In the genomic region with DNA sequence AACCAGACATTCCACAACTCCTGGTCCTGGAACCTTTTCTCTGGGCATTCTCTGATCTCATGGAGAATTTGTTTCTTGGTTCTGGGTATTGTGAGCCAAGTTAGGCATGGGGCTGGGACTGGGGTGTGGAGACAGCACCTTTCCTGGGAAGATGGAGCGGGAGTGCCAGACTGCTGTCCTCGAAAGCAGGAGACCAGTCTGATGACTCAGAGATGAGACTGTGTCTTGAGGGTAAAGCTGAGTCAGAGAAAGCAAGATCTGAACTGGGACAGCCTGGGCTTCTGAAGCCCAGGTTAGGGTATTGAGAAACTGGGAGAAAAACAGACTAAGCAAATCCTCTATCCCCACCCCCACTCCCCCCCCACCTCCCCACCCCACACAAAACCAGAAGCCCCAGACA, we compare ENCODE assay signal across 1 cellular context.
TF ChIP-seq lines count a peak whose summit lies in the region.

No MANE protein-coding gene starts in this region.

TF ChIP-seq in H1, 55 proteins besides CTCF, POLR2A, EP300 and RAD21 (continued from another document):
- TF ChIP-seq, protein P1, sequence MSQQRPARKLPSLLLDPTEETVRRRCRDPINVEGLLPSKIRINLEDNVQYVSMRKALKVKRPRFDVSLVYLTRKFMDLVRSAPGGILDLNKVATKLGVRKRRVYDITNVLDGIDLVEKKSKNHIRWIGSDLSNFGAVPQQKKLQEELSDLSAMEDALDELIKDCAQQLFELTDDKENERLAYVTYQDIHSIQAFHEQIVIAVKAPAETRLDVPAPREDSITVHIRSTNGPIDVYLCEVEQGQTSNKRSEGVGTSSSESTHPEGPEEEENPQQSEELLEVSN (IDR thresholded peaks at IDR 0.05) = no peak
- TF ChIP-seq TCF12 (IDR thresholded peaks at IDR 0.05; ENCODE audit: low read depth, low read length) (no peak), KDM5A (IDR thresholded peaks at IDR 0.05; ENCODE audit: low read length) (no peak)
- TF ChIP-seq, protein P2, sequence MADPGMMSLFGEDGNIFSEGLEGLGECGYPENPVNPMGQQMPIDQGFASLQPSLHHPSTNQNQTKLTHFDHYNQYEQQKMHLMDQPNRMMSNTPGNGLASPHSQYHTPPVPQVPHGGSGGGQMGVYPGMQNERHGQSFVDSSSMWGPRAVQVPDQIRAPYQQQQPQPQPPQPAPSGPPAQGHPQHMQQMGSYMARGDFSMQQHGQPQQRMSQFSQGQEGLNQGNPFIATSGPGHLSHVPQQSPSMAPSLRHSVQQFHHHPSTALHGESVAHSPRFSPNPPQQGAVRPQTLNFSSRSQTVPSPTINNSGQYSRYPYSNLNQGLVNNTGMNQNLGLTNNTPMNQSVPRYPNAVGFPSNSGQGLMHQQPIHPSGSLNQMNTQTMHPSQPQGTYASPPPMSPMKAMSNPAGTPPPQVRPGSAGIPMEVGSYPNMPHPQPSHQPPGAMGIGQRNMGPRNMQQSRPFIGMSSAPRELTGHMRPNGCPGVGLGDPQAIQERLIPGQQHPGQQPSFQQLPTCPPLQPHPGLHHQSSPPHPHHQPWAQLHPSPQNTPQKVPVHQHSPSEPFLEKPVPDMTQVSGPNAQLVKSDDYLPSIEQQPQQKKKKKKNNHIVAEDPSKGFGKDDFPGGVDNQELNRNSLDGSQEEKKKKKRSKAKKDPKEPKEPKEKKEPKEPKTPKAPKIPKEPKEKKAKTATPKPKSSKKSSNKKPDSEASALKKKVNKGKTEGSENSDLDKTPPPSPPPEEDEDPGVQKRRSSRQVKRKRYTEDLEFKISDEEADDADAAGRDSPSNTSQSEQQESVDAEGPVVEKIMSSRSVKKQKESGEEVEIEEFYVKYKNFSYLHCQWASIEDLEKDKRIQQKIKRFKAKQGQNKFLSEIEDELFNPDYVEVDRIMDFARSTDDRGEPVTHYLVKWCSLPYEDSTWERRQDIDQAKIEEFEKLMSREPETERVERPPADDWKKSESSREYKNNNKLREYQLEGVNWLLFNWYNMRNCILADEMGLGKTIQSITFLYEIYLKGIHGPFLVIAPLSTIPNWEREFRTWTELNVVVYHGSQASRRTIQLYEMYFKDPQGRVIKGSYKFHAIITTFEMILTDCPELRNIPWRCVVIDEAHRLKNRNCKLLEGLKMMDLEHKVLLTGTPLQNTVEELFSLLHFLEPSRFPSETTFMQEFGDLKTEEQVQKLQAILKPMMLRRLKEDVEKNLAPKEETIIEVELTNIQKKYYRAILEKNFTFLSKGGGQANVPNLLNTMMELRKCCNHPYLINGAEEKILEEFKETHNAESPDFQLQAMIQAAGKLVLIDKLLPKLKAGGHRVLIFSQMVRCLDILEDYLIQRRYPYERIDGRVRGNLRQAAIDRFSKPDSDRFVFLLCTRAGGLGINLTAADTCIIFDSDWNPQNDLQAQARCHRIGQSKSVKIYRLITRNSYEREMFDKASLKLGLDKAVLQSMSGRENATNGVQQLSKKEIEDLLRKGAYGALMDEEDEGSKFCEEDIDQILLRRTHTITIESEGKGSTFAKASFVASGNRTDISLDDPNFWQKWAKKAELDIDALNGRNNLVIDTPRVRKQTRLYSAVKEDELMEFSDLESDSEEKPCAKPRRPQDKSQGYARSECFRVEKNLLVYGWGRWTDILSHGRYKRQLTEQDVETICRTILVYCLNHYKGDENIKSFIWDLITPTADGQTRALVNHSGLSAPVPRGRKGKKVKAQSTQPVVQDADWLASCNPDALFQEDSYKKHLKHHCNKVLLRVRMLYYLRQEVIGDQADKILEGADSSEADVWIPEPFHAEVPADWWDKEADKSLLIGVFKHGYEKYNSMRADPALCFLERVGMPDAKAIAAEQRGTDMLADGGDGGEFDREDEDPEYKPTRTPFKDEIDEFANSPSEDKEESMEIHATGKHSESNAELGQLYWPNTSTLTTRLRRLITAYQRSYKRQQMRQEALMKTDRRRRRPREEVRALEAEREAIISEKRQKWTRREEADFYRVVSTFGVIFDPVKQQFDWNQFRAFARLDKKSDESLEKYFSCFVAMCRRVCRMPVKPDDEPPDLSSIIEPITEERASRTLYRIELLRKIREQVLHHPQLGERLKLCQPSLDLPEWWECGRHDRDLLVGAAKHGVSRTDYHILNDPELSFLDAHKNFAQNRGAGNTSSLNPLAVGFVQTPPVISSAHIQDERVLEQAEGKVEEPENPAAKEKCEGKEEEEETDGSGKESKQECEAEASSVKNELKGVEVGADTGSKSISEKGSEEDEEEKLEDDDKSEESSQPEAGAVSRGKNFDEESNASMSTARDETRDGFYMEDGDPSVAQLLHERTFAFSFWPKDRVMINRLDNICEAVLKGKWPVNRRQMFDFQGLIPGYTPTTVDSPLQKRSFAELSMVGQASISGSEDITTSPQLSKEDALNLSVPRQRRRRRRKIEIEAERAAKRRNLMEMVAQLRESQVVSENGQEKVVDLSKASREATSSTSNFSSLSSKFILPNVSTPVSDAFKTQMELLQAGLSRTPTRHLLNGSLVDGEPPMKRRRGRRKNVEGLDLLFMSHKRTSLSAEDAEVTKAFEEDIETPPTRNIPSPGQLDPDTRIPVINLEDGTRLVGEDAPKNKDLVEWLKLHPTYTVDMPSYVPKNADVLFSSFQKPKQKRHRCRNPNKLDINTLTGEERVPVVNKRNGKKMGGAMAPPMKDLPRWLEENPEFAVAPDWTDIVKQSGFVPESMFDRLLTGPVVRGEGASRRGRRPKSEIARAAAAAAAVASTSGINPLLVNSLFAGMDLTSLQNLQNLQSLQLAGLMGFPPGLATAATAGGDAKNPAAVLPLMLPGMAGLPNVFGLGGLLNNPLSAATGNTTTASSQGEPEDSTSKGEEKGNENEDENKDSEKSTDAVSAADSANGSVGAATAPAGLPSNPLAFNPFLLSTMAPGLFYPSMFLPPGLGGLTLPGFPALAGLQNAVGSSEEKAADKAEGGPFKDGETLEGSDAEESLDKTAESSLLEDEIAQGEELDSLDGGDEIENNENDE (IDR thresholded peaks at IDR 0.05; ENCODE audit: insufficient replicate concordance, low read length) = no peak
